Comparison of ENCODE assay signal across 8 cellular contexts in the genomic region with DNA sequence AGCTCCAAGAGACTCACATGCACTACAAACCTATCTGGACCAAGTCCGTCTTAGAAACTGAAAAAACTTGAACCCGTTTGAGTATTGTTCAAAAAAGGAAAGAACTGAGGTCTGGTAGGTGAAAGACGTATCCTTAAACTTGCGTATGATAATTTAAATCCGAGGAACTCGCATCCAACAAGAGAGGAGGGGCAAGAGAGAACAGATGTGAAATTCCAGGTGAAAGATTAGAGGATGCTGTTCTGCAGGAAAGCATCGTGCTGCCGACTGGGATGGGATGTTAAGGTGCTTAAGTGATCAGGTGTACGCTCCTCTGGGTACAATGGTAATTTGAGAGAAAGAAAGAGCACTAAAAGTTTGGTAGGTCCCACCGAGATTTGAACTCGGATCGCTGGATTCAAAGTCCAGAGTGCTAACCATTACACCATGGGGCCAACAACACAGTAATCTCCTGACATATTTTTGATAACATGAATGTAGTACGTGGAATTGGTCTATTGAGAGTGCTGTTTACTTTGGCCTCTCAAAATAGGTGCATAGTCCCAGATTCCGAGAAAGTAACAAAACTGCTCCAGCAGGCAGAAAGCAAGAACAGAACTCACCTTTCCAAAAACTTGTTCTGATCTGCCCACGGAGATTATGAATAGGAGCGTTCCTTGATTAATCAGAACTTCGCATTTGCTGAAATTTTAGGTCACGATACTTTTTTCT. TPM values are rescaled to one million over a fixed set of nuclear protein-coding genes. Genes with fewer than 3 reads are reported as not detected.
DNase-seq lines count a peak whose midpoint lies in the region; ATAC-seq and TF ChIP-seq lines count a peak whose summit lies in the region.

No MANE protein-coding gene starts in this region.

- no peak for TF ChIP-seq EP300 in suprapubic skin (IDR thresholded peaks at IDR 0.05)

- H3K9ac ChIP-seq in endodermal cell (ENCODE audit: extremely low read depth, low read length, poor library complexity, severe bottlenecking), result peak overlapping the region; percentile 23

- H3K4me3 ChIP-seq in HFF-Myc (replicated peaks; ENCODE audit: low read depth, low read length) (peak overlapping the region; percentile 57), endodermal cell (ENCODE audit: low read length) (peak overlapping the region; percentile 96), suprapubic skin (peak overlapping the region; percentile 49)

- H3K9me3 ChIP-seq in endodermal cell (ENCODE audit: control insufficient read depth, low read length), result no peaks in the 10 kb centered on the region
- no peaks in the 10 kb centered on the region for H3K9me3 ChIP-seq in suprapubic skin

- H3K36me3 Mint-ChIP-seq in activated CD4-positive, alpha-beta T cell treated with anti-CD3 and anti-CD28 coated beads, Interleukin-2, amount 10 ng/mL, durations not matched to agents 24 days and 14 days (ENCODE audit: low read depth), result no peaks in the 10 kb centered on the region
- H3K36me3 Mint-ChIP-seq in endodermal cell (ENCODE audit: low read depth), result no peaks in the 10 kb centered on the region

- peak overlapping the region; percentile 91 for H3K4me3 Mint-ChIP-seq in activated CD4-positive, alpha-beta T cell treated with anti-CD3 and anti-CD28 coated beads, Interleukin-2, amount 10 ng/mL, durations not matched to agents 24 days and 14 days
- H3K4me3 Mint-ChIP-seq in endodermal cell, result peak overlapping the region; percentile 81

- intact Hi-C loops in activated CD4-positive, alpha-beta T cell treated with anti-CD3 and anti-CD28 coated beads, Interleukin-2, amount 10 ng/mL, durations not matched to agents 24 days and 14 days (cut with micrococcal nuclease), result loop anchor here (1.0 to 5.0 kb wide), 4 partner anchors 139 to 1167 kb away; no protein-coding TSS in a partner anchor

- TF ChIP-seq CTCF in C4-2B (conservative IDR thresholded peaks at IDR 0.05) (0 out of 2 replicates have a peak, but pooled peaks have one; percentile 4), HFF-Myc (IDR thresholded peaks at IDR 0.05; ENCODE audit: low read depth, low read length, missing control alignments) (no peak), endodermal cell (conservative IDR thresholded peaks at IDR 0.05) (no peak), suprapubic skin (IDR thresholded peaks at IDR 0.05) (no peak)

- no peak for DNase-seq in HFF-Myc (ENCODE audit: extremely low read depth, low read depth)
- DNase-seq in NCI-H510A (lab: John Stamatoyannopoulos, UW), result peak; percentile 47
- peak; percentile 86 for DNase-seq in activated CD4-positive, alpha-beta T cell treated with anti-CD3 and anti-CD28 coated beads, Interleukin-2, amount 10 ng/mL, durations not matched to agents 24 days and 14 days
- peak; percentile 82 for DNase-seq in endodermal cell
- peak; percentile 55 for DNase-seq in midbrain (lab: John Stamatoyannopoulos, UW)
- DNase-seq in suprapubic skin (ENCODE audit: low spot score in 2 of 2), result no peak

- H3K4me1 ChIP-seq in endodermal cell (ENCODE audit: control insufficient read depth, insufficient read depth, low read length), result no peaks in the 10 kb centered on the region
- H3K4me1 ChIP-seq in suprapubic skin, result peaks cover 11% of the 10 kb centered on the region

- peaks cover 47% of the 10 kb centered on the region for H3K4me1 Mint-ChIP-seq in activated CD4-positive, alpha-beta T cell treated with anti-CD3 and anti-CD28 coated beads, Interleukin-2, amount 10 ng/mL, durations not matched to agents 24 days and 14 days
- H3K4me1 Mint-ChIP-seq in endodermal cell, result peaks cover 15% of the 10 kb centered on the region

- H3K27me3 ChIP-seq in endodermal cell (ENCODE audit: control insufficient read depth, insufficient read depth, low read length, poor library complexity, severe bottlenecking) (no peaks in the 10 kb centered on the region), suprapubic skin (no peaks in the 10 kb centered on the region)

- H3K36me3 ChIP-seq in endodermal cell (ENCODE audit: control insufficient read depth, insufficient read depth, low read length) (no peaks in the 10 kb centered on the region), suprapubic skin (no peaks in the 10 kb centered on the region)

- H3K27ac Mint-ChIP-seq in activated CD4-positive, alpha-beta T cell treated with anti-CD3 and anti-CD28 coated beads, Interleukin-2, amount 10 ng/mL, durations not matched to agents 24 days and 14 days, result peak overlapping the region; percentile 81
- peak overlapping the region; percentile 57 for H3K27ac Mint-ChIP-seq in endodermal cell

- WGBS in endodermal cell (ENCODE audit: insufficient coverage in 1 of 2, insufficient read length in 1 of 2), 2 experiments, result 3 to 4% methylated on average over 11 to 18 of the region's 18 CpGs
- WGBS in suprapubic skin, result 6% methylated on average over 18 of the region's 18 CpGs

- TF ChIP-seq POLR2A in suprapubic skin (IDR thresholded peaks at IDR 0.05), result no peak

- peaks cover 4% of the 10 kb centered on the region for H3K9me3 Mint-ChIP-seq in activated CD4-positive, alpha-beta T cell treated with anti-CD3 and anti-CD28 coated beads, Interleukin-2, amount 10 ng/mL, durations not matched to agents 24 days and 14 days
- H3K9me3 Mint-ChIP-seq in endodermal cell, result no peaks in the 10 kb centered on the region

- no peak for ATAC-seq in GM21786 (IDR thresholded peaks at IDR 0.05; ENCODE audit: unreplicated experiment)

- peaks cover 2% of the 10 kb centered on the region for H3K27me3 Mint-ChIP-seq in activated CD4-positive, alpha-beta T cell treated with anti-CD3 and anti-CD28 coated beads, Interleukin-2, amount 10 ng/mL, durations not matched to agents 24 days and 14 days
- H3K27me3 Mint-ChIP-seq in endodermal cell (ENCODE audit: insufficient read depth), result no peaks in the 10 kb centered on the region

- H3K27ac ChIP-seq in C4-2B (no peak overlapping the region), endodermal cell (ENCODE audit: low read depth, low read length) (no peak overlapping the region), suprapubic skin (no peak overlapping the region)

RNA-seq across cellular contexts. Expression of a gene that starts 53.5 kb away (rescaled TPM):
- total RNA-seq in activated CD4-positive, alpha-beta T cell treated with anti-CD3 and anti-CD28 coated beads, Interleukin-2, amount 10 ng/mL, durations not matched to agents 24 days and 14 days, result 48.0 and 50.8 TPM in 2 replicates
- total RNA-seq in endodermal cell (1 to 10 TPM; 2.1 to 3.6 TPM), suprapubic skin (10 to 100 TPM; 15.2 to 29.6 (median 23.7) TPM)
- 4.9 TPM for polyA plus RNA-seq in endodermal cell (2013, experiment 1 of 2)
- 2.8 TPM for polyA plus RNA-seq in endodermal cell (2013, experiment 2 of 2)

Comparison
In these comparisons a context has a peak if more than half of its experiments do, and no peak if none do; other contexts are left out.
1. DNase-seq: peak in NCI-H510A (single experiment), activated CD4-positive, alpha-beta T cell treated with anti-CD3 and anti-CD28 coated beads, Interleukin-2, amount 10 ng/mL, durations not matched to agents 24 days and 14 days (single experiment), endodermal cell (single experiment) and midbrain (single experiment); none in HFF-Myc (single experiment) and suprapubic skin (0 of 2).
2. Peak in every context shown above with its lines, with median percentiles within 50 percentile points of each other: H3K4me3 ChIP-seq.